ENCODE assay signal across 25 cellular contexts in the genomic region with DNA sequence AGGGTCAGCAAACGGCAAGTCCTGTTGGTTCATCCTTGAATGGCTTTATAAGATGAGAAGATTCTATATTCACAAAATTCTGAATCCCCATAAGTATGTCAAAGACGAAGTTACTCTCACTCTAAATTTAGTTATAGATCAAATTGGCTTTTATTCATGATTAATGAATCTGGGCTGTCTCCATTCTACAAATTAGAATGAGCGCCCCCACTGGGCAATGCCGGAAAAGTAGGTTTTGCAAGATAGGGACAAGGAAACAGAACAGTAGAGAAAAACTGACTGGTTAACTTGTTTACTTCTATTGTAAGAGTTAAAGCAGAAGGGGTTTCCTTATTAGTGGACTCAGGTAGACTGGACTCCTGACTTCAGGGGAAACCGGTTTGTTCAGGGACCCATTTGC.
"Had no signal": no experiment of that assay in that cellular context is flagged by ENCODE, and none has a peak within 500 bp of the region (broad histone marks: within the 10 kb centered on the region; RNA-seq: fewer than 3 reads in every experiment).

No MANE protein-coding gene starts in this region.

- H3K4me3 ChIP-seq: cardiac muscle cell, hepatocyte, pancreas, right lobe of liver, thoracic aorta, upper lobe of left lung had no signal

- H2AFZ ChIP-seq: hepatocyte had no signal

- DNase-seq: activated CD4-positive, alpha-beta memory T cell treated with anti-CD3 and anti-CD28 coated beads for 36 hours; activated CD4-positive, alpha-beta T cell treated with anti-CD3 and anti-CD28 coated beads for 4 hours; activated CD8-positive, alpha-beta memory T cell treated with anti-CD3 and anti-CD28 coated beads, Interleukin-2, amount 10 ng/mL, durations not matched to agents 7 days and 5 days; activated naive CD4-positive, alpha-beta T cell; activated naive CD8-positive, alpha-beta T cell treated with anti-CD3 and anti-CD28 coated beads, Interleukin-2, amount 10 ng/mL, durations not matched to agents 7 days and 5 days; amygdala; effector memory CD8-positive, alpha-beta T cell; foreskin fibroblast; left cardiac atrium; mesendoderm; naive thymus-derived CD8-positive, alpha-beta T cell; pancreas; right lobe of liver; small intestine; stimulated activated CD4-positive, alpha-beta T cell treated with anti-CD3 and anti-CD28 coated beads, Interleukin-15, amount 100 ng/mL, for 24 hours; stimulated activated CD4-positive, alpha-beta T cell treated with anti-CD3 and anti-CD28 coated beads, Interleukin-4, amount 100 ng/mL, for 4 hours; stimulated activated naive B cell treated with anti-CD40 and anti-IgM and Interleukin-4, amounts not matched to agents 10 μg/mL and 1 μg/mL and 100 μg/mL, for 72 hours; upper lobe of left lung had no signal

- H3K27ac ChIP-seq: cardiac muscle cell, epithelial cell of prostate, hepatocyte, pancreas, right lobe of liver, thoracic aorta, upper lobe of left lung had no signal

- FAIRE-seq: islet of Langerhans, pancreas, small intestine, TTC549 had no signal

- H3K79me2 ChIP-seq: hepatocyte had no signal

- H3K4me1 ChIP-seq: pancreas, right lobe of liver, upper lobe of left lung had no signal

- H3K4me2 ChIP-seq: hepatocyte had no signal

- ATAC-seq: activated CD8-positive, alpha-beta memory T cell treated with anti-CD3 and anti-CD28 coated beads, Interleukin-2, amount 10 ng/mL, durations not matched to agents 7 days and 5 days; activated T-helper 17 cell treated with anti-CD3 and anti-CD28 coated beads, Interleukin-2, amount 50 U/mL, for 72 hours; effector memory CD8-positive, alpha-beta T cell; left cardiac atrium; naive thymus-derived CD8-positive, alpha-beta T cell; pancreas; right lobe of liver; stimulated activated naive B cell treated with anti-CD40 and anti-IgM and Interleukin-4, amounts not matched to agents 10 μg/mL and 1 μg/mL and 100 μg/mL, for 72 hours had no signal

- H3K36me3 ChIP-seq: cardiac muscle cell, pancreas, right lobe of liver, thoracic aorta, upper lobe of left lung had no signal

- H3K9me3 ChIP-seq: pancreas, right lobe of liver had no signal

- H3K27me3 ChIP-seq: cardiac muscle cell, hepatocyte, pancreas, right lobe of liver, upper lobe of left lung had no signal
